Comparison of ENCODE assay signal across 8 cellular contexts in genomic region chr17:40098846-40099626, GRCh38. TPM values are rescaled to one million over a fixed set of nuclear protein-coding genes. Genes with fewer than 3 reads are reported as not detected.
A peak's percentile ranks its signal among the peaks of the same experiment; 100 is the strongest.
DNase-seq lines count a peak whose midpoint lies in the region; ATAC-seq and TF ChIP-seq lines count a peak whose summit lies in the region.

No MANE protein-coding gene starts in this region.

- H3K36me3 ChIP-seq in osteoblast (ENCODE audit: insufficient read depth, low read length) (peaks cover 30% of the 10 kb centered on the region), testis (ENCODE audit: low read depth, missing control alignments) (no peaks in the 10 kb centered on the region)

- no peaks in the 10 kb centered on the region for H3K9me3 ChIP-seq in osteoblast (ENCODE audit: low read depth, low read length)
- no peaks in the 10 kb centered on the region for H3K9me3 ChIP-seq in testis

- H3K9me3 Mint-ChIP-seq in activated naive CD8-positive, alpha-beta T cell (ENCODE audit: low read depth): no peaks in the 10 kb centered on the region

- H3K4me3 Mint-ChIP-seq in activated naive CD8-positive, alpha-beta T cell: peak overlapping the region; percentile 95

- intact Hi-C loops in testis (cut with DNase I; ENCODE audit: low total_unique reads): no loop called here

- H4K20me1 ChIP-seq in osteoblast (ENCODE audit: insufficient read depth, low read length): peaks cover 4% of the 10 kb centered on the region

- peak overlapping the region; percentile 96 for H3K27ac Mint-ChIP-seq in activated naive CD8-positive, alpha-beta T cell

- peak overlapping the region; percentile 96 for H3K27ac ChIP-seq in osteoblast (ENCODE audit: low read depth, low read length)
- H3K27ac ChIP-seq in testis: peak overlapping the region; percentile 95 to 99

- peaks cover 29% of the 10 kb centered on the region for H3K79me2 ChIP-seq in osteoblast (ENCODE audit: insufficient read depth, low read length)

- no peak for TF ChIP-seq CTCF in osteoblast (IDR thresholded peaks at IDR 0.05; ENCODE audit: extremely low read depth, low read depth, low read length)
- no peak for TF ChIP-seq CTCF in testis (IDR thresholded peaks at IDR 0.05)

- DNase-seq in GM03348 (ENCODE audit: low spot score) (peak; percentile 97), NCI-H1092 treated with DMSO at 0.1 percent for 48 hours (lab: John Stamatoyannopoulos, UW) (peak; percentile 89), SKM-1 (lab: John Stamatoyannopoulos, UW; ENCODE audit: unreplicated experiment) (peak; percentile 100), glomerular visceral epithelial cell (ENCODE audit: extremely low spot score) (peak; percentile 99), osteoblast (ENCODE audit: insufficient read length, low spot score, missing footprints) (peak; percentile 99), testis (peak; percentile 100)

- H3K27me3 ChIP-seq in osteoblast (ENCODE audit: insufficient read depth, low read length) (no peaks in the 10 kb centered on the region), testis (no peaks in the 10 kb centered on the region)

- H3K4me1 Mint-ChIP-seq in activated naive CD8-positive, alpha-beta T cell (ENCODE audit: low read depth): peaks cover 80% of the 10 kb centered on the region

- peaks cover 28% of the 10 kb centered on the region for H3K4me1 ChIP-seq in osteoblast (ENCODE audit: insufficient read depth, low read length)
- peaks cover 57% of the 10 kb centered on the region for H3K4me1 ChIP-seq in testis

- H3K4me3 ChIP-seq in osteoblast (ENCODE audit: insufficient read depth, low read length) (peak overlapping the region; percentile 86), testis (peak overlapping the region; percentile 73 to 92)

- peak overlapping the region; percentile 96 for H3K4me2 ChIP-seq in osteoblast (ENCODE audit: insufficient read depth, low read length)

- H3K27me3 Mint-ChIP-seq in activated naive CD8-positive, alpha-beta T cell: no peaks in the 10 kb centered on the region

- H3K36me3 Mint-ChIP-seq in activated naive CD8-positive, alpha-beta T cell: peaks cover 8% of the 10 kb centered on the region

- 2 to 3% methylated on average over 40 to 48 of the region's 53 CpGs for WGBS in testis, 2 donors

- ATAC-seq in HG02588 (IDR thresholded peaks at IDR 0.05; ENCODE audit: unreplicated experiment): peak; percentile 49

- peak; percentile 62 for TF ChIP-seq POLR2A in testis (IDR thresholded peaks at IDR 0.05)

- H2AFZ ChIP-seq in osteoblast (ENCODE audit: low read length): peak overlapping the region; percentile 1

RNA-seq across cellular contexts. Expression of gene NR1D1, which starts 1.4 kb away (rescaled TPM):
- total RNA-seq in osteoblast (5.1 and 7.1 TPM in 2 replicates), testis (10 to 100 TPM; 14.4 to 23.6 TPM)
- polyA plus RNA-seq in testis (ENCODE audit: insufficient read depth, low read depth, low replicate concordance): 9.8 TPM

RNA-seq across cellular contexts. Expression of gene MSL1, which starts 22.7 kb away (rescaled TPM):
- 53.3 and 60.1 TPM in 2 replicates for total RNA-seq in osteoblast
- 100 to 1,000 TPM; 129 to 161 TPM for total RNA-seq in testis
- 157 TPM for polyA plus RNA-seq in testis (ENCODE audit: insufficient read depth, low read depth, low replicate concordance)

RNA-seq across cellular contexts. Expression of gene THRA, which starts 36.3 kb away (rescaled TPM):
- total RNA-seq in osteoblast (30.6 and 33.3 TPM in 2 replicates), testis (10 to 100 TPM; 44.9 to 51.7 TPM)
- 41.2 TPM for polyA plus RNA-seq in testis (ENCODE audit: insufficient read depth, low read depth, low replicate concordance)

RNA-seq across cellular contexts. Expression of gene CASC3, which starts 41.3 kb away (rescaled TPM):
- total RNA-seq in osteoblast (40.7 and 45.2 TPM in 2 replicates), testis (100 to 1,000 TPM; 123 to 132 TPM)
- 143 TPM for polyA plus RNA-seq in testis (ENCODE audit: insufficient read depth, low read depth, low replicate concordance)

RNA-seq across cellular contexts. Expression of gene MED24, which starts 44.8 kb away (rescaled TPM):
- total RNA-seq in osteoblast (33.6 and 36.6 TPM in 2 replicates), testis (100 to 1,000 TPM; 151 to 172 TPM)
- polyA plus RNA-seq in testis (ENCODE audit: insufficient read depth, low read depth, low replicate concordance): 127 TPM

Comparison
In these comparisons a context has a peak if more than half of its experiments do, and no peak if none do; other contexts are left out.
1. Peak in every context shown above with its lines: DNase-seq, ATAC-seq, H3K4me3 ChIP-seq and H3K27ac ChIP-seq.